In the genomic region with DNA sequence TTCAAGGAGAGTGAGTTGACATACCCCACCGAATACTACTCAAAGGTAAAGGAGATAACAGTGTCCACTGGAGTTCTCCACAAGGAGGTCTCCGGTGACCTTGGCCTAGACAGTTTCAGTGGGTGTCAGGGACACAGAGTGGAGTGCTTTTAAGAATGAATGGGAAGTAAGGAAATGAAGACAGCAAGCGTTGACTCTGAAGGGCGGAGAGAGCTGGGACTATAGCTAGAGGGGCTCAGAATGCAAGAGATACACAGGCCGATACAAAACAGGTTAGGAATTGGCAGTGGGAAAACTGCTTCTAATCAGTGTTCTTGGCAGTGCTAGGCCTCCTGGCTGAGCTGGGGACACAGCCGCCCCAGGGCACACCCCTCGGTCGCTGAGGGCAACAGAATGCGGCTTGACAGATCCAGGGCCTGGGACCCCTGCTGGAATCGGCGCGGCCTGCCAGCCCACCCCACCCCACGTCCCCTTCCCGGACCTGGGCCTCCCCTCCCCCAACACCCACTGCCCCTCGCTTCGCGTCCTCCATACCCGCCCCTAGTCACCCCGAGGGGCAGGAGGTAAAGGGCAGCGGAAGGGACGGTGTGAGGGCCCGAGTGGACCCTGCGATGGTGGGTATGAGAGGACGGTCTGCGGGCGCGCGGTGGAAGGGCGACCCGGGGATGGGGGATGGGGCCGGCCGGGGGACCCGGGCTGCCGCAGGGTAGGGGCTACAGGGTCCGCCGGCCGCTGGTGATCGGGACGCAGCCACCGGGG, we compare ENCODE assay signal across 7 cellular contexts. TPM values are rescaled to one million over a fixed set of nuclear protein-coding genes. Genes with fewer than 3 reads are reported as not detected.
DNase-seq lines count a peak whose midpoint lies in the region; ATAC-seq and TF ChIP-seq lines count a peak whose summit lies in the region.

No MANE protein-coding gene starts in this region.

- peak overlapping the region; percentile 92 for H3K4me2 ChIP-seq in osteoblast (ENCODE audit: insufficient read depth, low read length)

- H3K9me3 ChIP-seq in MG63 (no peaks in the 10 kb centered on the region), osteoblast (ENCODE audit: low read depth, low read length) (no peaks in the 10 kb centered on the region)

- peak overlapping the region; percentile 47 for H2AFZ ChIP-seq in osteoblast (ENCODE audit: low read length)

- H3K4me3 ChIP-seq in MG63 (peak overlapping the region; percentile 58), osteoblast (ENCODE audit: insufficient read depth, low read length) (peak overlapping the region; percentile 86)

- H3K36me3 ChIP-seq in MG63 (no peaks in the 10 kb centered on the region), osteoblast (ENCODE audit: insufficient read depth, low read length) (no peaks in the 10 kb centered on the region)

- TF ChIP-seq POLR2A in GM18505 (IDR thresholded peaks at IDR 0.05; ENCODE audit: borderline replicate concordance, extremely low read depth, insufficient read depth, insufficient read length) = no peak

- no peak overlapping the region for H3K27ac ChIP-seq in osteoblast (ENCODE audit: low read depth, low read length)

- peaks cover 19% of the 10 kb centered on the region for H3K79me2 ChIP-seq in osteoblast (ENCODE audit: insufficient read depth, low read length)

- H4K20me1 ChIP-seq in osteoblast (ENCODE audit: insufficient read depth, low read length) = peaks cover 31% of the 10 kb centered on the region

- DNase-seq in MG63 (no peak), osteoblast (ENCODE audit: insufficient read length, low spot score, missing footprints) (no peak), Kasumi-1 (lab: John Stamatoyannopoulos, UW) (no peak), AML-193 (lab: John Stamatoyannopoulos, UW) (no peak)

- peaks cover 9% of the 10 kb centered on the region for H3K4me1 ChIP-seq in osteoblast (ENCODE audit: insufficient read depth, low read length)

- TF ChIP-seq CTCF in osteoblast (IDR thresholded peaks at IDR 0.05; ENCODE audit: extremely low read depth, low read depth, low read length) = no peak

- H3K27me3 ChIP-seq in MG63 = no peaks in the 10 kb centered on the region; the same call in 1 of the 2 replicates
- H3K27me3 ChIP-seq in osteoblast (ENCODE audit: insufficient read depth, low read length) = peaks cover 3% of the 10 kb centered on the region

- ATAC-seq in GM18505 (IDR thresholded peaks at IDR 0.05; ENCODE audit: unreplicated experiment) (peak; percentile 28), esophagus mucosa (peak; percentile 30), HG03139 (IDR thresholded peaks at IDR 0.05; ENCODE audit: unreplicated experiment) (no peak)

RNA-seq across cellular contexts. Expression of a gene that starts 0.5 kb away (rescaled TPM):
- 7.2 and 21.1 TPM in 2 replicates for total RNA-seq in MG63 (2014; rRNA removed; shearing (Covaris generic); ENCODE audit: low replicate concordance)
- 2.6 TPM for total RNA-seq in esophagus mucosa
- 40.7 and 45.6 TPM in 2 replicates for total RNA-seq in osteoblast

RNA-seq across cellular contexts. Expression of a gene that starts 22.4 kb away (rescaled TPM):
- 0.20 TPM in 1 of 2 replicates, not detected in the other for total RNA-seq in MG63 (2014; rRNA removed; shearing (Covaris generic); ENCODE audit: low replicate concordance)
- total RNA-seq in esophagus mucosa = 0.64 TPM
- 0.59 and 1.1 TPM in 2 replicates for total RNA-seq in osteoblast

RNA-seq across cellular contexts. Expression of a gene that starts 28.1 kb away (rescaled TPM):
- total RNA-seq in MG63 (2014; rRNA removed; shearing (Covaris generic); ENCODE audit: low replicate concordance) = 13.1 and 17.7 TPM in 2 replicates
- total RNA-seq in esophagus mucosa (10.3 TPM), osteoblast (75.6 and 78.4 TPM in 2 replicates)

RNA-seq across cellular contexts. Expression of a gene that starts 55.4 kb away (rescaled TPM):
- total RNA-seq in MG63 (2014; rRNA removed; shearing (Covaris generic); ENCODE audit: low replicate concordance) = 12.8 and 19.8 TPM in 2 replicates
- 2.7 TPM for total RNA-seq in esophagus mucosa
- total RNA-seq in osteoblast = 25.3 and 36.2 TPM in 2 replicates
